Comparison of ENCODE assay signal across 9 cellular contexts in the genomic region with DNA sequence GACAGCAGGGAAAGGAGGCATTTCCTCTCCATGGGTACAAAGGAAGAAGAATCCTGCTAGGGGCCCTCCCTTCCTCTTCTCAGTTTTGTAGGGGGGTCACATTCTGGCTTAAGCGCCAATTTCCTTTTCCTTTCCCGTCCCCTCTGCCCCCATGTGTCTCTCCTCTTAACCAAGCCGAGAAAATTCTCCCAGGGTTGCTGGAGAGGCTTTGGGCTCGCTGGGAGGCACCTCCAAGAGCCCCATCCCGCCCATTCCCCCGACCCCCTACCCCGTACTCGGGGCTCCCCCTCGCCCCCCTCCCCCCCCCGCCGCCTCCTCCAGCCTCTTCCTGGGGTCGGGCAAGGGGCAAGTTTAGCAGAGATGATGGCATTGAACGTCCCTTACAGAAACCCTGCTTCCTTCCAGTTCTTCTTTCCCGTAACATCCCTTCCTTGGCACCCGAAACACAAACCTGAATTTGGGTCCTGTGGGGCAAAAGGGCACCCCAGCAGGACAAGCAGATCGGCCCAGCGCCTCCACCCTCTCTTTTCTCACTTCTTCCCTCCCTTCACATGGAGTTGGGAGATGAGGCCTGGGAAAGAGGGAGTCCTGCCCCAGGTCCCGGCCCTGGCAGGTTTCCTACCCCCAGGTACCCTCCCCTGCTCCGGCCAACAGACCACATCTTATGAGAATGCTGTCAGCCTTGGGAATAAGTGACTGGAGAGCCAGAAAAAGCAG. TPM values are rescaled to one million over a fixed set of nuclear protein-coding genes. Genes with fewer than 3 reads are reported as not detected.
A peak's percentile ranks its signal among the peaks of the same experiment; 100 is the strongest.
DNase-seq lines count a peak whose midpoint lies in the region; TF ChIP-seq lines count a peak whose summit lies in the region.
"Had no signal": no experiment of that assay in that cellular context is flagged by ENCODE, and none has a peak within 500 bp of the region (broad histone marks: within the 10 kb centered on the region; RNA-seq: fewer than 3 reads in every experiment).

No MANE protein-coding gene starts in this region.

- 43 to 57% methylated on average over 12 to 17 of the region's 19 CpGs for WGBS in ectodermal cell, 2 experiments

- peak overlapping the region; percentile 62 for H3K4me2 ChIP-seq in OCI-LY3 (ENCODE audit: low read length)

- TF ChIP-seq CTCF in CD14-positive monocyte (IDR thresholded peaks at IDR 0.05) (no peak), OCI-LY3 (IDR thresholded peaks at IDR 0.05; ENCODE audit: low read depth, low read length) (no peak), neural crest cell (conservative IDR thresholded peaks at IDR 0.05) (no peak), foreskin fibroblast (IDR thresholded peaks at IDR 0.05; ENCODE audit: low read depth, low read length) (no peak)

- no peaks in the 10 kb centered on the region for H3K9me3 Mint-ChIP-seq in CD14-positive monocyte
- H3K9me3 Mint-ChIP-seq in neural crest cell, result no peaks in the 10 kb centered on the region

- peaks cover 48% of the 10 kb centered on the region for H3K4me1 Mint-ChIP-seq in CD14-positive monocyte
- H3K4me1 Mint-ChIP-seq in neural crest cell, result peaks cover 36% of the 10 kb centered on the region

- no peak overlapping the region for H2AFZ ChIP-seq in OCI-LY3 (ENCODE audit: low read depth, low read length)

- H3K36me3 Mint-ChIP-seq in CD14-positive monocyte, result peaks cover 22 to 25% of the 10 kb centered on the region in 2 donors
- H3K36me3 Mint-ChIP-seq in neural crest cell (ENCODE audit: low read depth), result no peaks in the 10 kb centered on the region

- H3K79me2 ChIP-seq in OCI-LY3 (ENCODE audit: low read length), result no peaks in the 10 kb centered on the region

- H3K27ac Mint-ChIP-seq in CD14-positive monocyte (peak overlapping the region; percentile 83 to 95 (median 87)), neural crest cell (ENCODE audit: unreplicated experiment) (peak overlapping the region; percentile 50)

- no peaks in the 10 kb centered on the region for H3K9me3 ChIP-seq in OCI-LY3 (ENCODE audit: insufficient read depth, low read length)
- no peaks in the 10 kb centered on the region for H3K9me3 ChIP-seq in ectodermal cell (ENCODE audit: control insufficient read depth, low read length)

- H3K36me3 ChIP-seq in OCI-LY3 (replicated peaks; ENCODE audit: low read depth, low read length), result no peaks in the 10 kb centered on the region
- H3K36me3 ChIP-seq in ectodermal cell (ENCODE audit: control insufficient read depth, insufficient read depth, low read length), result no peaks in the 10 kb centered on the region

- peak overlapping the region; percentile 72 to 82 for H3K4me3 Mint-ChIP-seq in CD14-positive monocyte
- peak overlapping the region; percentile 36 for H3K4me3 Mint-ChIP-seq in neural crest cell

- peaks cover 9 to 16% (median 14%) of the 10 kb centered on the region in 3 donors for H3K27me3 Mint-ChIP-seq in CD14-positive monocyte (ENCODE audit: low read depth in 3 of 3)
- H3K27me3 Mint-ChIP-seq in neural crest cell (ENCODE audit: low read depth), result no peaks in the 10 kb centered on the region

- H3K27me3 ChIP-seq in OCI-LY3 (ENCODE audit: low read depth, low read length) (peaks cover 52% of the 10 kb centered on the region), ectodermal cell (ENCODE audit: control insufficient read depth, insufficient read depth, low read length, poor library complexity, severe bottlenecking) (no peaks in the 10 kb centered on the region)

- DNase-seq in CD14-positive monocyte (ENCODE audit: low spot score) (no peak), neural crest cell (ENCODE audit: low read depth, low spot score) (no peak), iPS-NIHi7 (ENCODE audit: extremely low spot score) (no peak), AML-193 (lab: John Stamatoyannopoulos, UW) (no peak), foreskin fibroblast (no peak), SW 1271 (lab: John Stamatoyannopoulos, UW) (no peak)
- DNase-seq: NCI-H1092 had no signal

- no peaks in the 10 kb centered on the region for H4K20me1 ChIP-seq in OCI-LY3 (ENCODE audit: insufficient read depth, low read length)

- intact Hi-C loops in CD14-positive monocyte (cut with micrococcal nuclease), result loop anchor here (5.0 kb wide), 3 partner anchors 58 to 143 kb away; partner anchors contain the start of gene LTBR (in 1 of the 2)

- no peak overlapping the region for H3K27ac ChIP-seq in OCI-LY3 (ENCODE audit: low read length)
- peak overlapping the region; percentile 71 for H3K27ac ChIP-seq in ectodermal cell (ENCODE audit: insufficient read depth, low read depth, low read length, poor library complexity, severe bottlenecking)

- H3K4me1 ChIP-seq in OCI-LY3 (ENCODE audit: low read length) (peaks cover 12% of the 10 kb centered on the region), ectodermal cell (ENCODE audit: control insufficient read depth, insufficient read depth, low read length) (peaks cover 29% of the 10 kb centered on the region)

- no peak overlapping the region for H3K9ac ChIP-seq in OCI-LY3 (ENCODE audit: low read length)

- H3K4me3 ChIP-seq in OCI-LY3 (ENCODE audit: low read length), result 0 out of 2 replicates have a peak overlapping the region, but pooled peaks have one; percentile 35
- H3K4me3 ChIP-seq in ectodermal cell (ENCODE audit: insufficient read depth, low read depth, low read length), result no peak overlapping the region
- H3K4me3 ChIP-seq in foreskin fibroblast (ENCODE audit: low read depth in 1 of 2, low read length in 2 of 2), result no peak overlapping the region

RNA-seq across cellular contexts. Expression of gene PLEKHG6, which starts 13.7 kb away (rescaled TPM):
- not detected for polyA plus RNA-seq in CD14-positive monocyte
- polyA plus RNA-seq in ectodermal cell (2013, experiment 1 of 4), result 3.3 TPM
- polyA plus RNA-seq in ectodermal cell (2013, experiment 2 of 4), result 3.1 TPM
- 2.1 TPM for polyA plus RNA-seq in ectodermal cell (2013, experiment 3 of 4)
- polyA plus RNA-seq in ectodermal cell (2013, experiment 4 of 4), result 2.6 TPM
- 0.47 and 0.55 TPM in 2 replicates for total RNA-seq in neural crest cell

RNA-seq across cellular contexts. Expression of gene TNFRSF1A, which starts 17.7 kb away (rescaled TPM):
- polyA plus RNA-seq in CD14-positive monocyte, result 100 to 1,000 TPM; 108 to 157 TPM
- polyA plus RNA-seq in ectodermal cell (2013, experiment 1 of 4), result 30.7 TPM
- 29.3 TPM for polyA plus RNA-seq in ectodermal cell (2013, experiment 2 of 4)
- polyA plus RNA-seq in ectodermal cell (2013, experiment 3 of 4), result 24.1 TPM
- polyA plus RNA-seq in ectodermal cell (2013, experiment 4 of 4), result 31.3 TPM
- total RNA-seq in neural crest cell, result 41.5 and 47.7 TPM in 2 replicates

RNA-seq across cellular contexts. Expression of gene SCNN1A, which starts 51.2 kb away (rescaled TPM):
- under 1 TPM; 0.11 to 0.63 TPM for polyA plus RNA-seq in CD14-positive monocyte
- 0.94 TPM for polyA plus RNA-seq in ectodermal cell (2013, experiment 1 of 4)
- 0.53 TPM for polyA plus RNA-seq in ectodermal cell (2013, experiment 2 of 4)
- polyA plus RNA-seq in ectodermal cell (2013, experiment 3 of 4), result 1.7 TPM
- polyA plus RNA-seq in ectodermal cell (2013, experiment 4 of 4), result 0.89 TPM
- total RNA-seq in neural crest cell, result not detected in 2 replicates

RNA-seq across cellular contexts. Expression of gene LTBR, which starts 59.8 kb away (rescaled TPM):
- 10 to 100 TPM; 56.4 to 60.6 TPM for polyA plus RNA-seq in CD14-positive monocyte
- polyA plus RNA-seq in ectodermal cell (2013, experiment 1 of 4), result 1.1 TPM
- 2.3 TPM for polyA plus RNA-seq in ectodermal cell (2013, experiment 2 of 4)
- 1.5 TPM for polyA plus RNA-seq in ectodermal cell (2013, experiment 3 of 4)
- polyA plus RNA-seq in ectodermal cell (2013, experiment 4 of 4), result 1.8 TPM
- 1.6 and 1.7 TPM in 2 replicates for total RNA-seq in neural crest cell
